12 cellular contexts compared by ENCODE assay signal in genomic region chr20:33372993-33373441, GRCh38. TPM values are rescaled to one million over a fixed set of nuclear protein-coding genes. Genes with fewer than 3 reads are reported as not detected.
DNase-seq lines count a peak whose midpoint lies in the region; ATAC-seq and TF ChIP-seq lines count a peak whose summit lies in the region.
"Had no signal": no experiment of that assay in that cellular context is flagged by ENCODE, and none has a peak within 500 bp of the region (broad histone marks: within the 10 kb centered on the region; RNA-seq: fewer than 3 reads in every experiment).

No MANE protein-coding gene starts in this region.

- no peak for TF ChIP-seq CTCF in fibroblast of the aortic adventitia (IDR thresholded peaks at IDR 0.05; ENCODE audit: insufficient read depth, low read length)

- H3K9me3 Mint-ChIP-seq in activated CD4-positive, alpha-beta T cell treated with anti-CD3 and anti-CD28 coated beads, Interleukin-2, amount 10 ng/mL, durations not matched to agents 7 days and 5 days: no peaks in the 10 kb centered on the region

- no peaks in the 10 kb centered on the region for H3K27me3 Mint-ChIP-seq in activated CD4-positive, alpha-beta T cell treated with anti-CD3 and anti-CD28 coated beads, Interleukin-2, amount 10 ng/mL, durations not matched to agents 7 days and 5 days
- no peaks in the 10 kb centered on the region for H3K27me3 Mint-ChIP-seq in T-helper 17 cell

- no peak overlapping the region for H3K4me3 Mint-ChIP-seq in activated CD4-positive, alpha-beta T cell treated with anti-CD3 and anti-CD28 coated beads, Interleukin-2, amount 10 ng/mL, durations not matched to agents 7 days and 5 days
- H3K4me3 Mint-ChIP-seq in T-helper 17 cell: peak overlapping the region; percentile 31

- peaks cover 61% of the 10 kb centered on the region for H3K4me1 Mint-ChIP-seq in activated CD4-positive, alpha-beta T cell treated with anti-CD3 and anti-CD28 coated beads, Interleukin-2, amount 10 ng/mL, durations not matched to agents 7 days and 5 days
- peaks cover 40% of the 10 kb centered on the region for H3K4me1 Mint-ChIP-seq in T-helper 17 cell

- POLR2A ChIA-PET in activated CD4-positive, alpha-beta T cell treated with anti-CD3 and anti-CD28 coated beads, Interleukin-2, amount 10 ng/mL, durations not matched to agents 7 days and 5 days (lab: Charles Lee): interaction anchor here (0.5 kb wide), 1 partner anchor 19 kb away, joined by 3 read pairs; no protein-coding TSS in a partner anchor

- H3K4me3 ChIP-seq in fibroblast of the aortic adventitia (ENCODE audit: low read depth, low read length) (no peak overlapping the region), urinary bladder (ENCODE audit: low read depth, low read length) (no peak overlapping the region)
- H3K4me3 ChIP-seq: BLaER1, lung had no signal

- no peaks in the 10 kb centered on the region for H3K4me1 ChIP-seq in urinary bladder (ENCODE audit: insufficient read depth)

- H3K36me3 Mint-ChIP-seq in activated CD4-positive, alpha-beta T cell treated with anti-CD3 and anti-CD28 coated beads, Interleukin-2, amount 10 ng/mL, durations not matched to agents 7 days and 5 days (ENCODE audit: low read depth): peaks cover 49% of the 10 kb centered on the region
- H3K36me3 Mint-ChIP-seq in T-helper 17 cell (ENCODE audit: low read depth): peaks cover 10% of the 10 kb centered on the region

- DNase-seq in activated CD4-positive, alpha-beta T cell treated with anti-CD3 and anti-CD28 coated beads, Interleukin-2, amount 10 ng/mL, durations not matched to agents 7 days and 5 days: no peak
- DNase-seq in activated CD4-positive, alpha-beta T cell treated with anti-CD3 and anti-CD28 coated beads for 48 hours: no peak
- no peak for DNase-seq in T-helper 17 cell
- DNase-seq in fibroblast of the aortic adventitia (ENCODE audit: low read depth): peak; percentile 11
- DNase-seq in stimulated activated CD4-positive, alpha-beta T cell treated with anti-CD3 and anti-CD28 coated beads, Interleukin-1b, Interleukin-23, amount 100 ng/mL, for 48 hours: no peak
- no peak for DNase-seq in germinal center (ENCODE audit: low spot score)
- DNase-seq: NCI-H526 treated with DMSO at 0.1 percent for 48 hours, retina had no signal

- H3K36me3 ChIP-seq in urinary bladder (ENCODE audit: insufficient read depth): no peaks in the 10 kb centered on the region

- CTCF ChIA-PET in activated CD4-positive, alpha-beta T cell treated with anti-CD3 and anti-CD28 coated beads, Interleukin-2, amount 10 ng/mL, durations not matched to agents 7 days and 5 days (lab: Charles Lee): interaction anchor here (0.7 kb wide), 1 partner anchor 398 kb away, joined by 4 read pairs; no protein-coding TSS in a partner anchor

- ATAC-seq in T-helper 17 cell: no peak
- ATAC-seq in GM21723 (IDR thresholded peaks at IDR 0.05; ENCODE audit: unreplicated experiment): no peak

- peak overlapping the region; percentile 84 for H3K27ac Mint-ChIP-seq in activated CD4-positive, alpha-beta T cell treated with anti-CD3 and anti-CD28 coated beads, Interleukin-2, amount 10 ng/mL, durations not matched to agents 7 days and 5 days
- peak overlapping the region; percentile 92 for H3K27ac Mint-ChIP-seq in T-helper 17 cell

- peak overlapping the region; percentile 29 for H3K27ac ChIP-seq in urinary bladder (ENCODE audit: low read depth)
- H3K27ac ChIP-seq: BLaER1 had no signal

- H3K9me3 ChIP-seq in T-helper 17 cell (ENCODE audit: control insufficient read depth, low read length, poor library complexity, severe bottlenecking): no peaks in the 10 kb centered on the region

- 93% methylated on average over 4 of the region's 4 CpGs for WGBS in urinary bladder

RNA-seq across cellular contexts. Expression of gene CDK5RAP1, which starts 28.3 kb away (rescaled TPM):
- total RNA-seq in activated CD4-positive, alpha-beta T cell treated with anti-CD3 and anti-CD28 coated beads, Interleukin-2, amount 10 ng/mL, durations not matched to agents 7 days and 5 days: 10 to 100 TPM; 27.2 to 33.1 TPM
- total RNA-seq in T-helper 17 cell: 10 to 100 TPM; 55.6 to 61.9 TPM
- total RNA-seq in fibroblast of the aortic adventitia (ENCODE audit: low replicate concordance): 14.8 and 17.7 TPM in 2 replicates
- 16.5 TPM for total RNA-seq in urinary bladder
- 22.6 TPM for polyA plus RNA-seq in urinary bladder
